ENCODE assay signal across 8 cellular contexts in the genomic region with DNA sequence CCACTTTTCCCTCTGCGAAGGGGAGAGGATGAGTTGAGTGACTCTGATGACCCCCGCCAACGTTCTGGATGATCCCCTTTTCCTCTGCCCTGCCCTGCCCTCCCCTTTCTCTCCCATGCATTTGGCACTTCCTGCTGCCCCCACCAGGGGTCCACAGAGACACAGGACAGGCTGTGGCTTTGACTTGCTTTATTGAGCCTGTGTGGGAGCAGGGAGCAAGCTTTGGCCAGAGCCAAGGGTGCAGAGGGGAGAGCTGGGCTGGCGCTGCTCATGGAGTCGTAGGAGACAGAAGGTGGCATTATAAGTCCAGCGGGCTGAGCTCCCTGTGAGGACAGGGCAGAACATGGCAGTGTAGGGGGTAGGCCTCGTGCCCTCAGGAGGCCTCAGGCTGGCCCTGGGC. TPM values are rescaled to one million over a fixed set of nuclear protein-coding genes. Genes with fewer than 3 reads are reported as not detected.
DNase-seq lines count a peak whose midpoint lies in the region; ATAC-seq and TF ChIP-seq lines count a peak whose summit lies in the region.

No MANE protein-coding gene starts in this region.

- H3K4me2 ChIP-seq in Loucy (ENCODE audit: low read depth, low read length, poor library complexity, severe bottlenecking): no peak overlapping the region
- no peak overlapping the region for H3K4me2 ChIP-seq in mesenchymal stem cell (ENCODE audit: low read length, poor library complexity, severe bottlenecking)

- no peaks in the 10 kb centered on the region for H4K20me1 ChIP-seq in Loucy (ENCODE audit: insufficient read depth, low read length, poor library complexity, severe bottlenecking)

- intact Hi-C loops in adrenal gland (cut with DNase I) (loop anchor here (5.0 to 10.0 kb wide), 3 partner anchors 57 to 224 kb away; no protein-coding TSS in a partner anchor), esophagus muscularis mucosa (cut with DNase I) (loop anchor here (5.0 kb wide), 1 partner anchor 52 kb away; no protein-coding TSS in a partner anchor)

- H3K4me3 ChIP-seq in Loucy (ENCODE audit: low read length, poor library complexity, severe bottlenecking): no peak overlapping the region
- H3K4me3 ChIP-seq in adrenal gland: no peak overlapping the region
- H3K4me3 ChIP-seq in mesenchymal stem cell (ENCODE audit: insufficient read depth in 1 of 2, low read depth in 1 of 2, low read length in 2 of 2): no peak overlapping the region
- H3K4me3 ChIP-seq in esophagus muscularis mucosa: no peak overlapping the region

- no peak overlapping the region for H2BK12ac ChIP-seq in mesenchymal stem cell (ENCODE audit: low read length in 2 of 2)

- H4K8ac ChIP-seq in mesenchymal stem cell (ENCODE audit: low read length): no peak overlapping the region

- H3K9ac ChIP-seq in Loucy (ENCODE audit: low read depth, low read length, poor library complexity, severe bottlenecking): no peak overlapping the region
- no peak overlapping the region for H3K9ac ChIP-seq in mesenchymal stem cell (ENCODE audit: low read length)

- H3K9me3 ChIP-seq in Loucy (ENCODE audit: insufficient read depth, low read depth, low read length) (no peaks in the 10 kb centered on the region), adrenal gland (replicated peaks in 1 of 3) (no peaks in the 10 kb centered on the region), mesenchymal stem cell (ENCODE audit: control insufficient read depth, low read length) (no peaks in the 10 kb centered on the region), esophagus muscularis mucosa (no peaks in the 10 kb centered on the region)

- no peak overlapping the region for H4K91ac ChIP-seq in mesenchymal stem cell (ENCODE audit: low read length)

- H3K27me3 ChIP-seq in Loucy (ENCODE audit: insufficient read depth, low read length, poor library complexity, severe bottlenecking) (no peaks in the 10 kb centered on the region), adrenal gland (peaks cover 7% of the 10 kb centered on the region), mesenchymal stem cell (ENCODE audit: control insufficient read depth in 1 of 2, insufficient read depth in 1 of 2, low read length in 2 of 2) (peaks cover 17 to 22% of the 10 kb centered on the region in 2 experiments), esophagus muscularis mucosa (peaks cover 0 to 28% (median 9%) of the 10 kb centered on the region in 4 donors)

- ATAC-seq in activated CD4-positive, CD25-positive, alpha-beta regulatory T cell treated with anti-CD3 and anti-CD28 coated beads, Interleukin-2, amount 50 U/mL, for 24 hours: no peak
- no peak for ATAC-seq in HG03097 (IDR thresholded peaks at IDR 0.05; ENCODE audit: low FRiP score, unreplicated experiment)

- no peak overlapping the region for H3K4ac ChIP-seq in mesenchymal stem cell (ENCODE audit: low read depth in 1 of 2, low read length in 2 of 2)

- TF ChIP-seq CTCF in Loucy (conservative IDR thresholded peaks at IDR 0.05; ENCODE audit: low read length) (peak; percentile 68), adrenal gland (IDR thresholded peaks at IDR 0.05) (peak in 4 of 6 experiments; percentile 7 to 25 (median 15)), esophagus muscularis mucosa (IDR thresholded peaks at IDR 0.05) (peak in 1 of 3 experiments; percentile 22)

- WGBS in adrenal gland, 4 donors: 61 to 77% (median 66%) methylated on average over 6 to 7 of the region's 7 CpGs
- 51% methylated on average over 7 of the region's 7 CpGs for WGBS in mesenchymal stem cell
- WGBS in esophagus muscularis mucosa: 51% methylated on average over 7 of the region's 7 CpGs

- no peak overlapping the region for H3K23ac ChIP-seq in mesenchymal stem cell (ENCODE audit: low read length in 2 of 2)

- H3K36me3 ChIP-seq in Loucy (ENCODE audit: insufficient read depth, low read length) (no peaks in the 10 kb centered on the region), adrenal gland (replicated peaks in 1 of 2) (no peaks in the 10 kb centered on the region), mesenchymal stem cell (ENCODE audit: control insufficient read depth in 1 of 2, insufficient read depth in 2 of 2, low read depth in 1 of 2, low read length in 2 of 2) (no peaks in the 10 kb centered on the region), esophagus muscularis mucosa (no peaks in the 10 kb centered on the region)

- H3K9me2 ChIP-seq in Loucy (replicated peaks; ENCODE audit: low read depth, low read length): no peaks in the 10 kb centered on the region

- no peak overlapping the region for H2AK5ac ChIP-seq in mesenchymal stem cell (ENCODE audit: low read length, severe bottlenecking)

- no peak for TF ChIP-seq EP300 in esophagus muscularis mucosa (IDR thresholded peaks at IDR 0.05)

- H2BK15ac ChIP-seq in mesenchymal stem cell (ENCODE audit: low read depth, poor library complexity, severe bottlenecking): no peak overlapping the region

- H3K14ac ChIP-seq in mesenchymal stem cell (ENCODE audit: low read length in 2 of 2): no peak overlapping the region

- H2AFZ ChIP-seq in Loucy (ENCODE audit: low read length) (no peak overlapping the region), mesenchymal stem cell (ENCODE audit: low read depth, low read length) (no peak overlapping the region)

- peak overlapping the region in 1 of 2 experiments; percentile 30 for H3K18ac ChIP-seq in mesenchymal stem cell (ENCODE audit: low read depth in 1 of 2, low read length in 2 of 2)

- H3F3A ChIP-seq in Loucy (ENCODE audit: low read depth): no peaks in the 10 kb centered on the region

- no peaks in the 10 kb centered on the region for H3K79me1 ChIP-seq in mesenchymal stem cell (replicated peaks; ENCODE audit: low read length, poor library complexity, severe bottlenecking)

- H3K79me2 ChIP-seq in Loucy (ENCODE audit: insufficient read depth, low read length): no peaks in the 10 kb centered on the region

- H3K27ac ChIP-seq in adrenal gland (no peak overlapping the region), mesenchymal stem cell (ENCODE audit: low read length, poor library complexity, severe bottlenecking) (no peak overlapping the region), esophagus muscularis mucosa (replicated peaks in 1 of 4) (no peak overlapping the region)

- no peak for TF ChIP-seq POLR2A in adrenal gland (IDR thresholded peaks at IDR 0.05)
- no peak for TF ChIP-seq POLR2A in esophagus muscularis mucosa (IDR thresholded peaks at IDR 0.05; ENCODE audit: low read depth)

- DNase-seq in NCI-H748 (lab: John Stamatoyannopoulos, UW; ENCODE audit: unreplicated experiment) (peak; percentile 31), NCI-H748 treated with DMSO at 0.1 percent for 48 hours (lab: John Stamatoyannopoulos, UW) (no peak), adrenal gland (no peak), mesenchymal stem cell (peak; percentile 60), esophagus muscularis mucosa (ENCODE audit: extremely low spot score) (no peak)

- H3K4me1 ChIP-seq in Loucy (ENCODE audit: insufficient read depth, low read length, poor library complexity, severe bottlenecking) (no peaks in the 10 kb centered on the region), adrenal gland (replicated peaks in 1 of 2) (no peaks in the 10 kb centered on the region), mesenchymal stem cell (ENCODE audit: control insufficient read depth, insufficient read depth, low read depth, low read length) (peaks cover 10% of the 10 kb centered on the region), esophagus muscularis mucosa (peaks cover 6 to 19% (median 9%) of the 10 kb centered on the region in 4 donors)

- H2BK5ac ChIP-seq in mesenchymal stem cell (ENCODE audit: low read depth, low read length, poor library complexity, severe bottlenecking): no peak overlapping the region

- no peak overlapping the region for H2BK120ac ChIP-seq in mesenchymal stem cell (ENCODE audit: low read depth, low read length)

RNA-seq across cellular contexts. Expression of gene PPY, which starts 1.6 kb away (rescaled TPM):
- total RNA-seq in adrenal gland (not detected), esophagus muscularis mucosa (not detected)
- polyA plus RNA-seq in adrenal gland: not detected
- not detected for polyA plus RNA-seq in mesenchymal stem cell (2013, experiment 1 of 2)
- not detected for polyA plus RNA-seq in mesenchymal stem cell (2013, experiment 2 of 2)

RNA-seq across cellular contexts. Expression of gene PYY, which starts 13.1 kb away (rescaled TPM):
- under 1 TPM in 1 of 8 donors, not detected in 7; 0.43 TPM for total RNA-seq in adrenal gland
- not detected for polyA plus RNA-seq in adrenal gland
- polyA plus RNA-seq in mesenchymal stem cell (2013, experiment 1 of 2): not detected
- not detected for polyA plus RNA-seq in mesenchymal stem cell (2013, experiment 2 of 2)
- not detected for total RNA-seq in esophagus muscularis mucosa

RNA-seq across cellular contexts. Expression of gene MPP2, which starts 33.3 kb away (rescaled TPM):
- total RNA-seq in adrenal gland: 10 to 100 TPM in 1 of 8 donors, 1 to 10 TPM in 6, under 1 TPM in 1; 0.29 to 16.0 (median 2.4) TPM
- polyA plus RNA-seq in adrenal gland: 1 to 10 TPM; 1.2 to 4.1 (median 3.0) TPM
- 0.59 TPM for polyA plus RNA-seq in mesenchymal stem cell (2013, experiment 1 of 2)
- 0.59 TPM for polyA plus RNA-seq in mesenchymal stem cell (2013, experiment 2 of 2)
- 10 to 100 TPM; 13.3 to 15.9 (median 15.6) TPM for total RNA-seq in esophagus muscularis mucosa

Comparison
In these comparisons a context has a peak if more than half of its experiments do, and no peak if none do; other contexts are left out.
1. DNase-seq: peak in NCI-H748 (single experiment) and mesenchymal stem cell (single experiment); none in NCI-H748 treated with DMSO at 0.1 percent for 48 hours (single experiment), adrenal gland (0 of 7) and esophagus muscularis mucosa (single experiment).